In the genomic region with DNA sequence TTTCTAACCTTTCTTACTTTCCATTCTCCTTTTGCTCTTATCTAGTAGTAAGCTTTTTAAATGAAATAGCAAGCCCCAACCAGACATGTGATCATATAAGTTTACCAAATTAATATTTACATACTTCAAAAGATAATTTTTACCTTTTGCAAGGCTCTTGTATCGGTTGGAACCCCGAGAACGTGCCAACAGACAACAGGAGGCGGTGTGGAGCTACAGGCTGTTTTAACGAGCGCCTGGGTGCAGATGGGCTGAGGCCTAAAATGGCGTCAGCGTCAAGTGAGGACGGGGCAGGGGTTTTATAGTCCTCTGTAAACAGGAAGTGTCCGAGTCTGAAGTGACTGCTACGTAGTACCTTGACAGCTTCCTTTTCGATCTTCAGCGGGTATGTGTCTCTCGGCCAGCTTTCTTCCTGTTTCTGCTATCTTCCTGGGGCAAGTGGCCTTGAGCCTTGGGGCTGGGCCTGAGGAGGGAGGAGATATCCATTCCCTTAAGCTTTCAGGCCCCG, we compare ENCODE assay signal across 24 cellular contexts.
"Had no signal": no experiment of that assay in that cellular context is flagged by ENCODE, and none has a peak within 500 bp of the region (broad histone marks: within the 10 kb centered on the region; RNA-seq: fewer than 3 reads in every experiment).

No MANE protein-coding gene starts in this region.

- H3K27ac ChIP-seq: esophagus muscularis mucosa, left lung, lower lobe of right lung, neural progenitor cell, right atrium auricular region, suprapubic skin, tibial nerve, VCaP had no signal

- H3K27me3 Mint-ChIP-seq: activated CD4-positive, alpha-beta memory T cell treated with anti-CD3 and anti-CD28 coated beads, Interleukin-2, amount 10 ng/mL, durations not matched to agents 7 days and 5 days; activated CD4-positive, alpha-beta T cell treated with anti-CD3 and anti-CD28 coated beads, Interleukin-2, amount 10 ng/mL, durations not matched to agents 24 days and 14 days; activated T-helper 17 cell treated with anti-CD3 and anti-CD28 coated beads, Interleukin-2, amount 50 U/mL, for 72 hours; central memory CD8-positive, alpha-beta T cell; dendritic cell treated with granulocyte-macrophage colony-stimulating factor and Interleukin-4, amounts not matched to agents 40 ng/mL and 50 ng/mL, for 4 days; stimulated activated naive B cell treated with anti-CD40 and anti-IgM and Interleukin-4, amounts not matched to agents 10 μg/mL and 1 μg/mL and 100 μg/mL, for 72 hours had no signal

- DNase-seq: activated CD4-positive, alpha-beta memory T cell treated with anti-CD3 and anti-CD28 coated beads, Interleukin-2, amount 10 ng/mL, durations not matched to agents 7 days and 5 days; activated CD4-positive, alpha-beta T cell treated with anti-CD3 and anti-CD28 coated beads, Interleukin-2, amount 10 ng/mL, durations not matched to agents 24 days and 14 days; activated T-cell treated with anti-CD3 and anti-CD28 coated beads, Interleukin-2, amount 50 U/mL, for 4 hours; endodermal cell; foreskin melanocyte; left lung; lower lobe of right lung; mesenchymal stem cell; natural killer cell; stimulated activated CD4-positive, alpha-beta T cell treated with anti-CD3 and anti-CD28 coated beads, Interleukin-15, amount 100 ng/mL, for 24 hours; stimulated activated CD4-positive, alpha-beta T cell treated with anti-CD3 and anti-CD28 coated beads, Interleukin-2, amount 100 ng/mL, for 24 hours; stimulated activated naive B cell treated with anti-CD40 and anti-IgM and Interleukin-4, amounts not matched to agents 10 μg/mL and 1 μg/mL and 100 μg/mL, for 72 hours; T-helper 2 cell had no signal

- H3K9ac ChIP-seq: neural progenitor cell had no signal

- H3K27me3 ChIP-seq: esophagus muscularis mucosa, left lung, neural progenitor cell, right atrium auricular region, suprapubic skin, tibial nerve had no signal

- H2AFZ ChIP-seq: neural progenitor cell had no signal

- H3K4me3 Mint-ChIP-seq: activated CD4-positive, alpha-beta memory T cell treated with anti-CD3 and anti-CD28 coated beads, Interleukin-2, amount 10 ng/mL, durations not matched to agents 7 days and 5 days; activated CD4-positive, alpha-beta T cell treated with anti-CD3 and anti-CD28 coated beads, Interleukin-2, amount 10 ng/mL, durations not matched to agents 24 days and 14 days; activated T-cell treated with anti-CD3 and anti-CD28 coated beads, Interleukin-2, amount 50 U/mL, for 4 hours; activated T-helper 17 cell treated with anti-CD3 and anti-CD28 coated beads, Interleukin-2, amount 50 U/mL, for 72 hours; central memory CD8-positive, alpha-beta T cell; dendritic cell treated with granulocyte-macrophage colony-stimulating factor and Interleukin-4, amounts not matched to agents 40 ng/mL and 50 ng/mL, for 4 days; endodermal cell; natural killer cell; neural progenitor cell; stimulated activated naive B cell treated with anti-CD40 and anti-IgM and Interleukin-4, amounts not matched to agents 10 μg/mL and 1 μg/mL and 100 μg/mL, for 72 hours had no signal

- ATAC-seq: activated CD4-positive, CD25-positive, alpha-beta regulatory T cell treated with anti-CD3 and anti-CD28 coated beads, Interleukin-2, amount 50 U/mL, for 24 hours; activated naive CD4-positive, alpha-beta T cell treated with anti-CD3 and anti-CD28 coated beads, Interleukin-2, amount 50 U/mL, for 72 hours; activated T-cell treated with anti-CD3 and anti-CD28 coated beads, Interleukin-2, amount 50 U/mL, for 4 hours; activated T-helper 17 cell treated with anti-CD3 and anti-CD28 coated beads, Interleukin-2, amount 50 U/mL, for 72 hours; left lung; lower lobe of right lung; natural killer cell; stimulated activated naive B cell treated with anti-CD40 and anti-IgM and Interleukin-4, amounts not matched to agents 10 μg/mL and 1 μg/mL and 100 μg/mL, for 72 hours had no signal

- H3K4me2 ChIP-seq: neural progenitor cell had no signal

- H3K4me1 Mint-ChIP-seq: activated CD4-positive, alpha-beta memory T cell treated with anti-CD3 and anti-CD28 coated beads, Interleukin-2, amount 10 ng/mL, durations not matched to agents 7 days and 5 days; activated CD4-positive, alpha-beta T cell treated with anti-CD3 and anti-CD28 coated beads, Interleukin-2, amount 10 ng/mL, durations not matched to agents 24 days and 14 days; activated T-helper 17 cell treated with anti-CD3 and anti-CD28 coated beads, Interleukin-2, amount 50 U/mL, for 72 hours; central memory CD8-positive, alpha-beta T cell; natural killer cell; stimulated activated naive B cell treated with anti-CD40 and anti-IgM and Interleukin-4, amounts not matched to agents 10 μg/mL and 1 μg/mL and 100 μg/mL, for 72 hours had no signal

- H3K4me1 ChIP-seq: esophagus muscularis mucosa, left lung, lower lobe of right lung, right atrium auricular region, suprapubic skin, tibial nerve had no signal

- H3K9me3 ChIP-seq: esophagus muscularis mucosa, left lung, lower lobe of right lung, right atrium auricular region, suprapubic skin, tibial nerve had no signal

- H3K9me3 Mint-ChIP-seq: activated CD4-positive, alpha-beta memory T cell treated with anti-CD3 and anti-CD28 coated beads, Interleukin-2, amount 10 ng/mL, durations not matched to agents 7 days and 5 days; activated CD4-positive, alpha-beta T cell treated with anti-CD3 and anti-CD28 coated beads, Interleukin-2, amount 10 ng/mL, durations not matched to agents 24 days and 14 days; dendritic cell treated with granulocyte-macrophage colony-stimulating factor and Interleukin-4, amounts not matched to agents 40 ng/mL and 50 ng/mL, for 4 days; endodermal cell; neural progenitor cell; stimulated activated naive B cell treated with anti-CD40 and anti-IgM and Interleukin-4, amounts not matched to agents 10 μg/mL and 1 μg/mL and 100 μg/mL, for 72 hours had no signal

- H3K4me3 ChIP-seq: esophagus muscularis mucosa, left lung, lower lobe of right lung, neural progenitor cell, right atrium auricular region, suprapubic skin, tibial nerve had no signal

- H3K36me3 ChIP-seq: esophagus muscularis mucosa, left lung, lower lobe of right lung, neural progenitor cell, right atrium auricular region, suprapubic skin, tibial nerve had no signal

- H3K27ac Mint-ChIP-seq: activated CD4-positive, alpha-beta memory T cell treated with anti-CD3 and anti-CD28 coated beads, Interleukin-2, amount 10 ng/mL, durations not matched to agents 7 days and 5 days; activated CD4-positive, alpha-beta T cell treated with anti-CD3 and anti-CD28 coated beads, Interleukin-2, amount 10 ng/mL, durations not matched to agents 24 days and 14 days; activated naive CD4-positive, alpha-beta T cell treated with anti-CD3 and anti-CD28 coated beads, Interleukin-2, amount 50 U/mL, for 72 hours; activated T-helper 17 cell treated with anti-CD3 and anti-CD28 coated beads, Interleukin-2, amount 50 U/mL, for 72 hours; dendritic cell treated with granulocyte-macrophage colony-stimulating factor and Interleukin-4, amounts not matched to agents 40 ng/mL and 50 ng/mL, for 4 days; endodermal cell; natural killer cell; neural progenitor cell; stimulated activated naive B cell treated with anti-CD40 and anti-IgM and Interleukin-4, amounts not matched to agents 10 μg/mL and 1 μg/mL and 100 μg/mL, for 72 hours had no signal
